ENCODE assay signal across 22 cellular contexts in genomic region chr3:97694876-97695275, GRCh38.
"Had no signal": no experiment of that assay in that cellular context is flagged by ENCODE, and none has a peak within 500 bp of the region (broad histone marks: within the 10 kb centered on the region; RNA-seq: fewer than 3 reads in every experiment).

No MANE protein-coding gene starts in this region.

- H3K36me3 Mint-ChIP-seq: activated CD4-positive, alpha-beta memory T cell treated with anti-CD3 and anti-CD28 coated beads for 36 hours; activated naive CD4-positive, alpha-beta T cell treated with anti-CD3 and anti-CD28 coated beads, Interleukin-2, amount 10 ng/mL, durations not matched to agents 7 days and 5 days; activated naive CD4-positive, alpha-beta T cell treated with anti-CD3 and anti-CD28 coated beads, Interleukin-2, amount 50 U/mL, for 72 hours; activated naive CD8-positive, alpha-beta T cell treated with anti-CD3 and anti-CD28 coated beads, Interleukin-2, amount 10 ng/mL, durations not matched to agents 7 days and 5 days had no signal

- H3K4me1 Mint-ChIP-seq: activated CD4-positive, alpha-beta T cell treated with anti-CD3 and anti-CD28 coated beads for 36 hours; activated CD4-positive, alpha-beta T cell treated with anti-CD3 and anti-CD28 coated beads, Interleukin-2, amount 10 ng/mL, durations not matched to agents 24 days and 14 days; activated naive CD4-positive, alpha-beta T cell treated with anti-CD3 and anti-CD28 coated beads, Interleukin-2, amount 10 ng/mL, durations not matched to agents 7 days and 5 days; activated naive CD8-positive, alpha-beta T cell treated with anti-CD3 and anti-CD28 coated beads, Interleukin-2, amount 10 ng/mL, durations not matched to agents 7 days and 5 days had no signal

- H3K9me3 Mint-ChIP-seq: activated CD4-positive, alpha-beta memory T cell treated with anti-CD3 and anti-CD28 coated beads for 36 hours; activated CD4-positive, alpha-beta T cell treated with anti-CD3 and anti-CD28 coated beads, Interleukin-2, amount 10 ng/mL, durations not matched to agents 24 days and 14 days; activated naive CD4-positive, alpha-beta T cell treated with anti-CD3 and anti-CD28 coated beads, Interleukin-2, amount 10 ng/mL, durations not matched to agents 7 days and 5 days; activated naive CD4-positive, alpha-beta T cell treated with anti-CD3 and anti-CD28 coated beads, Interleukin-2, amount 50 U/mL, for 72 hours; activated naive CD8-positive, alpha-beta T cell treated with anti-CD3 and anti-CD28 coated beads, Interleukin-2, amount 10 ng/mL, durations not matched to agents 7 days and 5 days; activated T-cell treated with anti-CD3 and anti-CD28 coated beads, Interleukin-2, amount 50 U/mL, for 24 hours; activated T-cell treated with anti-CD3 and anti-CD28 coated beads, Interleukin-2, amount 50 U/mL, for 72 hours had no signal

- ATAC-seq: activated CD4-positive, alpha-beta T cell treated with anti-CD3 and anti-CD28 coated beads for 36 hours; activated naive CD4-positive, alpha-beta T cell treated with anti-CD3 and anti-CD28 coated beads, Interleukin-2, amount 50 U/mL, for 72 hours; activated T-cell treated with anti-CD3 and anti-CD28 coated beads, Interleukin-2, amount 50 U/mL, for 72 hours; heart left ventricle had no signal

- H3K27me3 Mint-ChIP-seq: activated CD4-positive, alpha-beta T cell treated with anti-CD3 and anti-CD28 coated beads, Interleukin-2, amount 10 ng/mL, durations not matched to agents 24 days and 14 days; activated naive CD4-positive, alpha-beta T cell treated with anti-CD3 and anti-CD28 coated beads, Interleukin-2, amount 10 ng/mL, durations not matched to agents 7 days and 5 days; activated naive CD8-positive, alpha-beta T cell treated with anti-CD3 and anti-CD28 coated beads, Interleukin-2, amount 10 ng/mL, durations not matched to agents 7 days and 5 days had no signal

- DNase-seq: activated CD4-positive, alpha-beta memory T cell treated with anti-CD3 and anti-CD28 coated beads for 36 hours; activated CD4-positive, alpha-beta T cell treated with anti-CD3 and anti-CD28 coated beads for 36 hours; activated CD4-positive, alpha-beta T cell treated with anti-CD3 and anti-CD28 coated beads, Interleukin-2, amount 10 ng/mL, durations not matched to agents 24 days and 14 days; activated CD4-positive, CD25-positive, alpha-beta regulatory T cell; activated CD4-positive, CD25-positive, alpha-beta regulatory T cell treated with anti-CD3 and anti-CD28 coated beads, Interleukin-2, amount 50 U/mL, for 72 hours; activated CD8-positive, alpha-beta memory T cell treated with anti-CD3 and anti-CD28 coated beads, Interleukin-2, amount 50 U/mL, for 48 hours; activated gamma-delta T cell; activated naive CD4-positive, alpha-beta T cell; activated naive CD4-positive, alpha-beta T cell treated with anti-CD3 and anti-CD28 coated beads, Interleukin-2, amount 10 ng/mL, durations not matched to agents 7 days and 5 days; activated naive CD8-positive, alpha-beta T cell treated with anti-CD3 and anti-CD28 coated beads, Interleukin-2, amount 10 ng/mL, durations not matched to agents 7 days and 5 days; activated T-cell treated with anti-CD3 and anti-CD28 coated beads for 4 hours; activated T-cell treated with anti-CD3 and anti-CD28 coated beads, Interleukin-2, amount 50 U/mL, for 24 hours; activated T-cell treated with anti-CD3 and anti-CD28 coated beads, Interleukin-2, amount 50 U/mL, for 72 hours; brain microvascular endothelial cell; central memory CD4-positive, alpha-beta T cell; cerebellar nuclear complex; colonic mucosa; effector CD8-positive, alpha-beta T cell; esophagus squamous epithelium; heart left ventricle; T-helper 2 cell had no signal

- H3K27ac Mint-ChIP-seq: activated CD4-positive, alpha-beta memory T cell treated with anti-CD3 and anti-CD28 coated beads for 36 hours; activated CD4-positive, alpha-beta T cell treated with anti-CD3 and anti-CD28 coated beads for 36 hours; activated CD4-positive, alpha-beta T cell treated with anti-CD3 and anti-CD28 coated beads, Interleukin-2, amount 10 ng/mL, durations not matched to agents 24 days and 14 days; activated naive CD4-positive, alpha-beta T cell treated with anti-CD3 and anti-CD28 coated beads, Interleukin-2, amount 10 ng/mL, durations not matched to agents 7 days and 5 days; activated naive CD4-positive, alpha-beta T cell treated with anti-CD3 and anti-CD28 coated beads, Interleukin-2, amount 50 U/mL, for 72 hours; activated naive CD8-positive, alpha-beta T cell treated with anti-CD3 and anti-CD28 coated beads, Interleukin-2, amount 10 ng/mL, durations not matched to agents 7 days and 5 days; activated T-cell treated with anti-CD3 and anti-CD28 coated beads, Interleukin-2, amount 50 U/mL, for 24 hours; activated T-cell treated with anti-CD3 and anti-CD28 coated beads, Interleukin-2, amount 50 U/mL, for 72 hours had no signal

- H3K4me3 Mint-ChIP-seq: activated CD4-positive, alpha-beta memory T cell treated with anti-CD3 and anti-CD28 coated beads for 36 hours; activated CD4-positive, alpha-beta T cell treated with anti-CD3 and anti-CD28 coated beads for 36 hours; activated CD4-positive, alpha-beta T cell treated with anti-CD3 and anti-CD28 coated beads, Interleukin-2, amount 10 ng/mL, durations not matched to agents 24 days and 14 days; activated naive CD4-positive, alpha-beta T cell treated with anti-CD3 and anti-CD28 coated beads, Interleukin-2, amount 10 ng/mL, durations not matched to agents 7 days and 5 days; activated naive CD8-positive, alpha-beta T cell treated with anti-CD3 and anti-CD28 coated beads, Interleukin-2, amount 10 ng/mL, durations not matched to agents 7 days and 5 days; activated T-cell treated with anti-CD3 and anti-CD28 coated beads, Interleukin-2, amount 50 U/mL, for 24 hours; activated T-cell treated with anti-CD3 and anti-CD28 coated beads, Interleukin-2, amount 50 U/mL, for 72 hours had no signal
